ENCODE assay signal across 8 cellular contexts in genomic region chrX:68831405-68832100, GRCh38. TPM values are rescaled to one million over a fixed set of nuclear protein-coding genes. Genes with fewer than 3 reads are reported as not detected.
DNase-seq lines count a peak whose midpoint lies in the region; ATAC-seq, FAIRE-seq and TF ChIP-seq lines count a peak whose summit lies in the region.

No MANE protein-coding gene starts in this region.

- no TSS peak for BruUV-seq in IMR-90 (replicated peaks; lab: Mats Ljungman, UMichigan)

- 0 out of 2 replicates have a peak overlapping the region, but pooled peaks have one; percentile 66 for H3K23ac ChIP-seq in IMR-90 (ENCODE audit: low read depth, low read length)

- H3K36me3 ChIP-seq in IMR-90 (ENCODE audit: control insufficient read depth, insufficient read depth, low read length) (no peaks in the 10 kb centered on the region), small intestine (ENCODE audit: control insufficient read depth in 2 of 2, insufficient read depth in 2 of 2, low read length in 2 of 2) (no peaks in the 10 kb centered on the region)

- peak overlapping the region; percentile 83 for H3K4me2 ChIP-seq in IMR-90 (ENCODE audit: low read depth, low read length)

- H4K8ac ChIP-seq in IMR-90 (ENCODE audit: low read depth in 2 of 2, low read length in 2 of 2), result no peak overlapping the region

- H2BK20ac ChIP-seq in IMR-90 (ENCODE audit: low read depth, low read length), result no peak overlapping the region

- H3K9ac ChIP-seq in IMR-90 (ENCODE audit: low read depth, low read length), result peak overlapping the region; percentile 38

- H3K4ac ChIP-seq in IMR-90 (ENCODE audit: low read depth, low read length), result peak overlapping the region; percentile 39; the same call in 1 of the 2 replicates

- intact Hi-C loops in IMR-90 (cut with micrococcal nuclease), result loop anchor here (1.0 to 10.0 kb wide), 2 partner anchors 103 to 229 kb away; no protein-coding TSS in a partner anchor
- intact Hi-C loops in activated T-helper 2 cell treated with anti-CD3 and anti-CD28 coated beads, Interferon-gamma antibody, Interleukin-2, Interleukin-4, amounts not matched to agents 10 μg/mL and 5 μg/mL and 100 μg/mL, durations not matched to agents 14 hours and 24 hours and 36 hours (cut with micrococcal nuclease), result no loop called here

- WGBS in IMR-90 (ENCODE audit: extremely low coverage in 2 of 2, insufficient read length in 1 of 2), 2 experiments, result 29% methylated on average over 1 of the region's 7 CpGs; no CpG with 5 or more reads in 1 of the 2 experiments
- 13 to 23% (median 14%) methylated on average over 6 to 7 of the region's 7 CpGs for WGBS in small intestine, 3 donors

- CTCF ChIA-PET in IMR-90 (lab: Yijun Ruan, JAX), result interaction anchor here (0.8 kb wide), 1 partner anchor 229 kb away, joined by 3 read pairs; no protein-coding TSS in a partner anchor

- H3K27ac ChIP-seq in IMR-90 (ENCODE audit: insufficient read depth, low read length) (peak overlapping the region; percentile 46; the same call in 1 of the 2 replicates), small intestine (ENCODE audit: low read depth in 1 of 2, low read length in 1 of 2) (peak overlapping the region; percentile 84 to 95)

- H3K9me3 ChIP-seq in IMR-90 (ENCODE audit: control insufficient read depth, insufficient read depth, low read length) (no peaks in the 10 kb centered on the region), iPS-18c (ENCODE audit: control insufficient read depth, insufficient read depth, low read length) (peaks cover 11% of the 10 kb centered on the region), small intestine (ENCODE audit: control insufficient read depth, low read depth) (no peaks in the 10 kb centered on the region)

- no peak overlapping the region for H4K91ac ChIP-seq in IMR-90 (ENCODE audit: insufficient read depth, low read depth, low read length)

- peak; percentile 13 for DNase-seq in IMR-90
- no peak for DNase-seq in activated T-helper 2 cell treated with anti-CD3 and anti-CD28 coated beads, Interferon-gamma antibody, Interleukin-2, Interleukin-4, amounts not matched to agents 10 μg/mL and 5 μg/mL and 100 μg/mL, durations not matched to agents 14 hours and 24 hours and 36 hours (ENCODE audit: low spot score)
- DNase-seq in small intestine, result no peak
- DNase-seq in NCI-H146 (lab: John Stamatoyannopoulos, UW), result no peak
- no peak for DNase-seq in D341Med (ENCODE audit: low spot score)

- H3K27ac Mint-ChIP-seq in activated T-helper 2 cell treated with anti-CD3 and anti-CD28 coated beads, Interferon-gamma antibody, Interleukin-2, Interleukin-4, amounts not matched to agents 10 μg/mL and 5 μg/mL and 100 μg/mL, durations not matched to agents 14 hours and 24 hours and 36 hours, result no peak overlapping the region

- ATAC-seq in IMR-90 (ENCODE audit: low read depth) (no peak; the same call in 1 of the 2 replicates), GM19351 (IDR thresholded peaks at IDR 0.05; ENCODE audit: unreplicated experiment) (no peak), HG02642 (IDR thresholded peaks at IDR 0.05; ENCODE audit: poor library complexity, unreplicated experiment) (no peak)

- H3K4me1 ChIP-seq in IMR-90 (ENCODE audit: control insufficient read depth, insufficient read depth, low read length) (peaks cover 3% of the 10 kb centered on the region; the same call in 1 of the 2 replicates), small intestine (ENCODE audit: control insufficient read depth in 2 of 2, insufficient read depth in 1 of 2, low read depth in 1 of 2, low read length in 1 of 2) (peaks cover 0 to 6% of the 10 kb centered on the region in 2 donors)

- H4K5ac ChIP-seq in IMR-90 (ENCODE audit: low read depth, low read length), result no peak overlapping the region

- no peak for TF ChIP-seq POLR2A in IMR-90 (IDR thresholded peaks at IDR 0.05; ENCODE audit: low read depth, low read length)

- H3K14ac ChIP-seq in IMR-90 (replicated peaks; ENCODE audit: low read depth, low read length), result 0 out of 2 replicates have a peak overlapping the region, but pooled peaks have one; percentile 58

- no peaks in the 10 kb centered on the region for H3K9me3 Mint-ChIP-seq in activated T-helper 2 cell treated with anti-CD3 and anti-CD28 coated beads, Interferon-gamma antibody, Interleukin-2, Interleukin-4, amounts not matched to agents 10 μg/mL and 5 μg/mL and 100 μg/mL, durations not matched to agents 14 hours and 24 hours and 36 hours

- no peak overlapping the region for H2BK15ac ChIP-seq in IMR-90 (ENCODE audit: low read depth, low read length)

- peak overlapping the region; percentile 86 for H3K4me3 ChIP-seq in IMR-90 (ENCODE audit: insufficient read depth, low read depth, low read length)
- H3K4me3 ChIP-seq in iPS-18c (ENCODE audit: insufficient read depth, low read depth, low read length), result peak overlapping the region; percentile 38
- H3K4me3 ChIP-seq in small intestine (ENCODE audit: low read depth in 1 of 2, low read length in 2 of 2), result peak overlapping the region; percentile 10 to 78

- peak overlapping the region; percentile 14 for H2BK5ac ChIP-seq in IMR-90 (ENCODE audit: low read depth, low read length, poor library complexity, severe bottlenecking)

- in situ Hi-C loops in IMR-90 (cut with MboI; ENCODE audit: low sequenced_read_pairs), result loop anchor here (25.0 kb wide), 1 partner anchor 206 kb away; no protein-coding TSS in a partner anchor

- no peaks in the 10 kb centered on the region; the same call in 1 of the 2 replicates for H3K9me1 ChIP-seq in IMR-90 (ENCODE audit: insufficient read depth, low read length)

- peaks cover 2 to 22% of the 10 kb centered on the region in 2 experiments; a peak in 3 of 4 replicates for H3K79me1 ChIP-seq in IMR-90 (ENCODE audit: low read depth in 1 of 2, low read length in 2 of 2)

- H2BK120ac ChIP-seq in IMR-90 (ENCODE audit: low read depth, low read length), result no peak overlapping the region; the same call in 1 of the 2 replicates

- no peak overlapping the region for H2AK5ac ChIP-seq in IMR-90 (ENCODE audit: low read depth, low read length)

- no peak overlapping the region; the same call in 1 of the 2 replicates for H3K18ac ChIP-seq in IMR-90 (ENCODE audit: low read depth, low read length)

- no peak overlapping the region for H3K56ac ChIP-seq in IMR-90 (ENCODE audit: extremely low read depth, insufficient read depth, low read length)

- H3K4me1 Mint-ChIP-seq in activated T-helper 2 cell treated with anti-CD3 and anti-CD28 coated beads, Interferon-gamma antibody, Interleukin-2, Interleukin-4, amounts not matched to agents 10 μg/mL and 5 μg/mL and 100 μg/mL, durations not matched to agents 14 hours and 24 hours and 36 hours (ENCODE audit: low read depth), result peaks cover 14% of the 10 kb centered on the region

- H3K27me3 ChIP-seq in IMR-90 (ENCODE audit: control insufficient read depth, insufficient read depth, low read length), result no peaks in the 10 kb centered on the region; the same call in 1 of the 2 replicates
- H3K27me3 ChIP-seq in small intestine (ENCODE audit: control insufficient read depth in 2 of 2, insufficient read depth in 2 of 2, low read length in 2 of 2), result no peaks in the 10 kb centered on the region

- peaks cover 21% of the 10 kb centered on the region for H4K20me1 ChIP-seq in IMR-90 (ENCODE audit: insufficient read depth, low read length)

- H2AFZ ChIP-seq in IMR-90 (replicated peaks; ENCODE audit: low read length, poor library complexity), result peak overlapping the region; percentile 80

- no peak for TF ChIP-seq RAD21 in IMR-90 (IDR thresholded peaks at IDR 0.05; ENCODE audit: low read length)

- peaks cover 5% of the 10 kb centered on the region for H3K27me3 Mint-ChIP-seq in activated T-helper 2 cell treated with anti-CD3 and anti-CD28 coated beads, Interferon-gamma antibody, Interleukin-2, Interleukin-4, amounts not matched to agents 10 μg/mL and 5 μg/mL and 100 μg/mL, durations not matched to agents 14 hours and 24 hours and 36 hours (ENCODE audit: low read depth)

- H3K36me3 Mint-ChIP-seq in activated T-helper 2 cell treated with anti-CD3 and anti-CD28 coated beads, Interferon-gamma antibody, Interleukin-2, Interleukin-4, amounts not matched to agents 10 μg/mL and 5 μg/mL and 100 μg/mL, durations not matched to agents 14 hours and 24 hours and 36 hours (ENCODE audit: low read depth), result no peaks in the 10 kb centered on the region

- H2AK9ac ChIP-seq in IMR-90 (replicated peaks; ENCODE audit: low read depth, low read length, poor library complexity), result peak overlapping the region; percentile 77

- POLR2A ChIA-PET in IMR-90 (lab: Charles Lee; ENCODE audit: unreplicated experiment), result no interaction called here

- FAIRE-seq in small intestine (lab: Jason Lieb, UNC), result no peak

- dilution Hi-C loops in IMR-90 (cut with HindIII; ENCODE audit: low sequenced_read_pairs, unreplicated experiment), result no loop called here

- no peak for TF ChIP-seq CTCF in IMR-90 (conservative IDR thresholded peaks at IDR 0.05; ENCODE audit: low read depth, low read length)

- H3K4me3 Mint-ChIP-seq in activated T-helper 2 cell treated with anti-CD3 and anti-CD28 coated beads, Interferon-gamma antibody, Interleukin-2, Interleukin-4, amounts not matched to agents 10 μg/mL and 5 μg/mL and 100 μg/mL, durations not matched to agents 14 hours and 24 hours and 36 hours (ENCODE audit: low read depth), result peak overlapping the region; percentile 37

TF ChIP-seq in IMR-90, 13 proteins besides CTCF, POLR2A, EP300 and RAD21 (continues in another document):
- TF ChIP-seq BHLHE40 (IDR thresholded peaks at IDR 0.05; ENCODE audit: low read depth, low read length) (no peak), MAFK (IDR thresholded peaks at IDR 0.05; ENCODE audit: low read depth, low read length) (no peak), RFX5 (IDR thresholded peaks at IDR 0.05; ENCODE audit: low read depth, low read length) (no peak), CHD1 (IDR thresholded peaks at IDR 0.05; ENCODE audit: low read depth, low read length) (no peak)
- TF ChIP-seq, protein P1, sequence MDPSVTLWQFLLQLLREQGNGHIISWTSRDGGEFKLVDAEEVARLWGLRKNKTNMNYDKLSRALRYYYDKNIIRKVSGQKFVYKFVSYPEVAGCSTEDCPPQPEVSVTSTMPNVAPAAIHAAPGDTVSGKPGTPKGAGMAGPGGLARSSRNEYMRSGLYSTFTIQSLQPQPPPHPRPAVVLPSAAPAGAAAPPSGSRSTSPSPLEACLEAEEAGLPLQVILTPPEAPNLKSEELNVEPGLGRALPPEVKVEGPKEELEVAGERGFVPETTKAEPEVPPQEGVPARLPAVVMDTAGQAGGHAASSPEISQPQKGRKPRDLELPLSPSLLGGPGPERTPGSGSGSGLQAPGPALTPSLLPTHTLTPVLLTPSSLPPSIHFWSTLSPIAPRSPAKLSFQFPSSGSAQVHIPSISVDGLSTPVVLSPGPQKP (IDR thresholded peaks at IDR 0.05; ENCODE audit: borderline replicate concordance, low read depth, low read length), result no peak

RNA-seq across cellular contexts. Expression of gene EFNB1, which starts 2.7 kb away (rescaled TPM):
- total RNA-seq in IMR-90 (2012; rRNA removed), result 17.8 and 17.9 TPM in 2 replicates
- polyA plus RNA-seq in IMR-90 (2012; rRNA removed) (26.8 and 28.9 TPM in 2 replicates), small intestine (10 to 100 TPM; 21.9 to 47.0 (median 26.4) TPM)
- polyA plus RNA-seq in IMR-90 (2012; cell fraction: cytosol; rRNA removed), result 21.0 and 40.2 TPM in 2 replicates
- 20.1 and 22.0 TPM in 2 replicates for polyA plus RNA-seq in IMR-90 (2012; cell fraction: nucleus; rRNA removed; ENCODE audit: low replicate concordance)
- total RNA-seq in activated T-helper 2 cell treated with anti-CD3 and anti-CD28 coated beads, Interferon-gamma antibody, Interleukin-2, Interleukin-4, amounts not matched to agents 10 μg/mL and 5 μg/mL and 100 μg/mL, durations not matched to agents 14 hours and 24 hours and 36 hours, result 7.4 and 7.6 TPM in 2 replicates
